ENCODE assay signal across 9 cellular contexts in genomic region chr4:186724861-186725419, GRCh38. TPM values are rescaled to one million over a fixed set of nuclear protein-coding genes. Genes with fewer than 3 reads are reported as not detected.
A peak's percentile ranks its signal among the peaks of the same experiment; 100 is the strongest.
DNase-seq lines count a peak whose midpoint lies in the region; ATAC-seq and TF ChIP-seq lines count a peak whose summit lies in the region.
"Had no signal": no experiment of that assay in that cellular context is flagged by ENCODE, and none has a peak within 500 bp of the region (broad histone marks: within the 10 kb centered on the region; RNA-seq: fewer than 3 reads in every experiment).

No MANE protein-coding gene starts in this region.

- TF ChIP-seq CTCF in neural cell (IDR thresholded peaks at IDR 0.05; ENCODE audit: poor library complexity, severe bottlenecking), result no peak

- no peaks in the 10 kb centered on the region for H3K9me3 ChIP-seq in endocrine pancreas (ENCODE audit: control insufficient read depth, low read length)
- H3K9me3 ChIP-seq in neural cell (ENCODE audit: low read length), result no peaks in the 10 kb centered on the region
- H3K9me3 ChIP-seq: neutrophil had no signal

- peak overlapping the region; percentile 16 for H3K9ac ChIP-seq in endocrine pancreas (ENCODE audit: control insufficient read depth, insufficient read depth, low read length)
- H3K9ac ChIP-seq in neural cell (ENCODE audit: low read length), result peak overlapping the region; percentile 62

- ATAC-seq in HG03469 (IDR thresholded peaks at IDR 0.05; ENCODE audit: unreplicated experiment), result no peak
- ATAC-seq in GM21515 (IDR thresholded peaks at IDR 0.05; ENCODE audit: unreplicated experiment), result no peak

- no peak for TF ChIP-seq RAD21 in neural cell (conservative IDR thresholded peaks at IDR 0.05)

- H3K4me3 ChIP-seq in Jurkat, Clone E6-1 (ENCODE audit: low read length), result peak overlapping the region; percentile 83
- H3K4me3 ChIP-seq in endocrine pancreas (ENCODE audit: control insufficient read depth, insufficient read depth, low read length) (peak overlapping the region; percentile 75), neural cell (ENCODE audit: low read length) (peak overlapping the region; percentile 91)

- H3K9me2 ChIP-seq in neural cell (ENCODE audit: insufficient read depth, low read length), result no peaks in the 10 kb centered on the region

- no peaks in the 10 kb centered on the region for H4K20me1 ChIP-seq in neural cell (ENCODE audit: insufficient read depth)

- no peak overlapping the region for H3K27ac ChIP-seq in neural cell (ENCODE audit: low read length)
- H3K27ac ChIP-seq: neutrophil had no signal

- no peaks in the 10 kb centered on the region for H3F3A ChIP-seq in neural cell (ENCODE audit: insufficient read depth, low read length, poor library complexity, severe bottlenecking)

- peak; percentile 24 for DNase-seq in COLO668 (lab: John Stamatoyannopoulos, UW; ENCODE audit: unreplicated experiment)
- no peak for DNase-seq in Jurkat, Clone E6-1 (ENCODE audit: low read depth, low spot score)
- DNase-seq in NCI-H774 (lab: John Stamatoyannopoulos, UW), result no peak
- DNase-seq in RPMI8226, result no peak

- peak overlapping the region; percentile 100 for H3K4me2 ChIP-seq in neural cell (ENCODE audit: low read length)

- H3K79me2 ChIP-seq in neural cell (replicated peaks; ENCODE audit: insufficient read depth, low read length), result peaks cover 28% of the 10 kb centered on the region

- no peak overlapping the region for H2AFZ ChIP-seq in neural cell (ENCODE audit: low read depth, low read length)

- no peak for TF ChIP-seq EP300 in neural cell (conservative IDR thresholded peaks at IDR 0.05; ENCODE audit: poor library complexity, severe bottlenecking)

- H3K36me3 ChIP-seq in endocrine pancreas (ENCODE audit: control insufficient read depth, insufficient read depth, low read length) (no peaks in the 10 kb centered on the region), neural cell (ENCODE audit: insufficient read depth, low read length) (no peaks in the 10 kb centered on the region)
- H3K36me3 ChIP-seq: neutrophil had no signal

- no peaks in the 10 kb centered on the region for H3K4me1 ChIP-seq in endocrine pancreas (ENCODE audit: control insufficient read depth, insufficient read depth, low read length)

- H3K27me3 ChIP-seq in endocrine pancreas (ENCODE audit: control insufficient read depth, insufficient read depth, low read length) (no peaks in the 10 kb centered on the region), neural cell (ENCODE audit: insufficient read depth, low read depth, low read length) (peaks cover 16% of the 10 kb centered on the region)

TF ChIP-seq in neural cell, 6 proteins besides CTCF, POLR2A, EP300 and RAD21:
- TF ChIP-seq EZH2 (IDR thresholded peaks at IDR 0.05; ENCODE audit: borderline replicate concordance, insufficient read depth, low read length, poor library complexity, severe bottlenecking), result no peak
- no peak for TF ChIP-seq SMC3 (conservative IDR thresholded peaks at IDR 0.05; ENCODE audit: poor library complexity)
- TF ChIP-seq MXI1 (conservative IDR thresholded peaks at IDR 0.05; ENCODE audit: poor library complexity, severe bottlenecking), result no peak
- TF ChIP-seq POLR2AphosphoS5 (IDR thresholded peaks at IDR 0.05), result no peak
- TF ChIP-seq TAF1 (IDR thresholded peaks at IDR 0.05; ENCODE audit: low read depth), result no peak
- TF ChIP-seq REST (IDR thresholded peaks at IDR 0.05; ENCODE audit: borderline replicate concordance), result no peak
TF ChIP-seq in neural cell: peak in this region for 0.

RNA-seq across cellular contexts. Expression of gene FAT1, which starts 1.3 kb away (rescaled TPM):
- polyA plus RNA-seq in Jurkat, Clone E6-1 (2012; ENCODE audit: insufficient read depth, insufficient read length), result 139 TPM
- polyA plus RNA-seq in neural cell, result 18.0 and 19.8 TPM in 2 replicates
- polyA minus RNA-seq in neural cell, result 94.0 and 94.2 TPM in 2 replicates
